In the genomic region with DNA sequence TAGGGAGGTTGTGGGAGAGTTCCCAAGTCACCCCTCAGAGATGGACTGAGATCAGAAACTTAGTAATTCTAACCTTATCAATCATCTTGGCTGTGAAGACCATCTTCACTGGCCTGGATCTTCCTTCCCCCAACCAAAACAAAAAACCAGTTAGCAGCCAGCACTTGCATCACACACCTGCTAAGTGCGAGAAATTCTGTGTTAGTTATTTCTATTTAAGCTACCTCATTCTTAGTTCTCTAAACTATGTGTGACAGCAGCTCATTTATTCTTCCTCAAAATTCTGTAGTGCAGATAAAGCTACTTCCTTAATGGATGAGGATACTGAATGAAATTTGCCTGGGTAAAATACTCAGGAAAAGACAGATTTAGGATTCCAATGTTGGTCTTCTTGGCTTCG, we compare ENCODE assay signal across 1 cellular context.
TF ChIP-seq lines count a peak whose summit lies in the region.

No MANE protein-coding gene starts in this region.

TF ChIP-seq in liver, 16 proteins besides CTCF, POLR2A, EP300 and RAD21 (continued from another document):
- TF ChIP-seq, protein P1, sequence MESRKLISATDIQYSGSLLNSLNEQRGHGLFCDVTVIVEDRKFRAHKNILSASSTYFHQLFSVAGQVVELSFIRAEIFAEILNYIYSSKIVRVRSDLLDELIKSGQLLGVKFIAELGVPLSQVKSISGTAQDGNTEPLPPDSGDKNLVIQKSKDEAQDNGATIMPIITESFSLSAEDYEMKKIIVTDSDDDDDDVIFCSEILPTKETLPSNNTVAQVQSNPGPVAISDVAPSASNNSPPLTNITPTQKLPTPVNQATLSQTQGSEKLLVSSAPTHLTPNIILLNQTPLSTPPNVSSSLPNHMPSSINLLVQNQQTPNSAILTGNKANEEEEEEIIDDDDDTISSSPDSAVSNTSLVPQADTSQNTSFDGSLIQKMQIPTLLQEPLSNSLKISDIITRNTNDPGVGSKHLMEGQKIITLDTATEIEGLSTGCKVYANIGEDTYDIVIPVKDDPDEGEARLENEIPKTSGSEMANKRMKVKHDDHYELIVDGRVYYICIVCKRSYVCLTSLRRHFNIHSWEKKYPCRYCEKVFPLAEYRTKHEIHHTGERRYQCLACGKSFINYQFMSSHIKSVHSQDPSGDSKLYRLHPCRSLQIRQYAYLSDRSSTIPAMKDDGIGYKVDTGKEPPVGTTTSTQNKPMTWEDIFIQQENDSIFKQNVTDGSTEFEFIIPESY (IDR thresholded peaks at IDR 0.05): no peak
- TF ChIP-seq FOXA2 (IDR thresholded peaks at IDR 0.05) (no peak), YY1 (IDR thresholded peaks at IDR 0.05) (no peak), SP1 (IDR thresholded peaks at IDR 0.05) (no peak), TAF1 (conservative IDR thresholded peaks at IDR 0.05) (no peak)
- TF ChIP-seq, protein P2, sequence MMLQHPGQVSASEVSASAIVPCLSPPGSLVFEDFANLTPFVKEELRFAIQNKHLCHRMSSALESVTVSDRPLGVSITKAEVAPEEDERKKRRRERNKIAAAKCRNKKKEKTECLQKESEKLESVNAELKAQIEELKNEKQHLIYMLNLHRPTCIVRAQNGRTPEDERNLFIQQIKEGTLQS (IDR thresholded peaks at IDR 0.05): no peak
